Comparison of ENCODE assay signal across 11 cellular contexts in genomic region chr3:172692751-172693310, GRCh38. TPM values are rescaled to one million over a fixed set of nuclear protein-coding genes. Genes with fewer than 3 reads are reported as not detected.
DNase-seq lines count a peak whose midpoint lies in the region; ATAC-seq, FAIRE-seq and TF ChIP-seq lines count a peak whose summit lies in the region.
"Had no signal": no experiment of that assay in that cellular context is flagged by ENCODE, and none has a peak within 500 bp of the region (broad histone marks: within the 10 kb centered on the region; RNA-seq: fewer than 3 reads in every experiment).

No MANE protein-coding gene starts in this region.

- peaks cover 8% of the 10 kb centered on the region for H3K4me1 ChIP-seq in endothelial cell of umbilical vein (ENCODE audit: control insufficient read depth, extremely low read depth, insufficient read depth, low read length)

- CTCF ChIA-PET in endothelial cell of umbilical vein (lab: Charles Lee) = interaction anchor here (0.6 to 3.7 kb wide), 6 partner anchors 10 to 25 kb away, joined by 3 to 26 read pairs (median 6); partner anchors contain the start of gene NCEH1
- CTCF ChIA-PET in activated CD4-positive, alpha-beta memory T cell treated with anti-CD3 and anti-CD28 coated beads for 36 hours (lab: Charles Lee) = interaction anchor here (0.8 to 3.3 kb wide), 4 partner anchors 10 to 70 kb away, joined by 3 to 13 read pairs (median 4); no protein-coding TSS in a partner anchor

- peak; percentile 64 for FAIRE-seq in endothelial cell of umbilical vein (lab: Jason Lieb, UNC)

- no peak overlapping the region for H3K27ac Mint-ChIP-seq in activated CD4-positive, alpha-beta memory T cell treated with anti-CD3 and anti-CD28 coated beads for 36 hours

- H3K4me3 ChIP-seq in endothelial cell of umbilical vein (replicated peaks in 1 of 3; ENCODE audit: insufficient read depth in 1 of 3, low read depth in 1 of 3, low read length in 3 of 3) = no peak overlapping the region
- H3K4me3 ChIP-seq: cardiac muscle cell, upper lobe of left lung had no signal

- H4K20me1 ChIP-seq in endothelial cell of umbilical vein (replicated peaks; ENCODE audit: control insufficient read depth, extremely low read depth, insufficient read depth, low read length) = no peaks in the 10 kb centered on the region

- no peak overlapping the region for H3K27ac ChIP-seq in endothelial cell of umbilical vein (ENCODE audit: insufficient read depth, low read depth, low read length)
- H3K27ac ChIP-seq: cardiac muscle cell had no signal

- TF ChIP-seq CTCF in endothelial cell of umbilical vein (IDR thresholded peaks at IDR 0.05; ENCODE audit: extremely low read depth in 1 of 2, insufficient read depth in 1 of 2, low read depth in 1 of 2, low read length in 2 of 2) = no peak

- H3K9me3 ChIP-seq in endothelial cell of umbilical vein (replicated peaks; ENCODE audit: control insufficient read depth, insufficient read depth, low read length) = no peaks in the 10 kb centered on the region
- H3K9me3 ChIP-seq: upper lobe of left lung had no signal

- no peak for TF ChIP-seq POLR2A in endothelial cell of umbilical vein (IDR thresholded peaks at IDR 0.05; ENCODE audit: low read depth, low read length)

- no peaks in the 10 kb centered on the region for H3K9me1 ChIP-seq in endothelial cell of umbilical vein (replicated peaks; ENCODE audit: control insufficient read depth, extremely low read depth, insufficient read depth, low read length)

- BruUV-seq in endothelial cell of umbilical vein (replicated peaks; lab: Mats Ljungman, UMichigan) = no TSS peak

- H3K27me3 Mint-ChIP-seq in activated CD4-positive, alpha-beta memory T cell treated with anti-CD3 and anti-CD28 coated beads for 36 hours = no peaks in the 10 kb centered on the region

- intact Hi-C loops in endothelial cell of umbilical vein (cut with micrococcal nuclease) = no loop called here
- intact Hi-C loops in activated CD4-positive, alpha-beta memory T cell treated with anti-CD3 and anti-CD28 coated beads for 36 hours (cut with micrococcal nuclease) = no loop called here

- no peaks in the 10 kb centered on the region for H3K36me3 ChIP-seq in endothelial cell of umbilical vein (ENCODE audit: control insufficient read depth in 2 of 2, extremely low read depth in 1 of 2, insufficient read depth in 2 of 2, low read length in 2 of 2)
- H3K36me3 ChIP-seq: cardiac muscle cell, upper lobe of left lung had no signal

- no peak overlapping the region for H3K9ac ChIP-seq in endothelial cell of umbilical vein (replicated peaks; ENCODE audit: extremely low read depth, insufficient read depth, low read length)

- H3K27me3 ChIP-seq in endothelial cell of umbilical vein (ENCODE audit: control insufficient read depth in 2 of 2, insufficient read depth in 2 of 2, low read length in 2 of 2) = no peaks in the 10 kb centered on the region
- H3K27me3 ChIP-seq: cardiac muscle cell, upper lobe of left lung had no signal

- no peak overlapping the region for H3K4me3 Mint-ChIP-seq in activated CD4-positive, alpha-beta memory T cell treated with anti-CD3 and anti-CD28 coated beads for 36 hours

- H3K4me1 Mint-ChIP-seq in activated CD4-positive, alpha-beta memory T cell treated with anti-CD3 and anti-CD28 coated beads for 36 hours (ENCODE audit: low read depth) = peaks cover 8% of the 10 kb centered on the region

- DNase-seq in endothelial cell of umbilical vein (ENCODE audit: low read depth, low spot score) (no peak), DMS 273 treated with DMSO at 0.1 percent for 48 hours (lab: John Stamatoyannopoulos, UW) (no peak), NCI-H2107 treated with DMSO at 0.1 percent for 48 hours (lab: John Stamatoyannopoulos, UW; ENCODE audit: unreplicated experiment) (no peak), DMS 273 (lab: John Stamatoyannopoulos, UW; ENCODE audit: unreplicated experiment) (no peak)
- DNase-seq in activated CD4-positive, alpha-beta memory T cell treated with anti-CD3 and anti-CD28 coated beads for 36 hours = no peak
- DNase-seq: T-helper 9 cell, upper lobe of left lung had no signal

- ATAC-seq in GM18502 (IDR thresholded peaks at IDR 0.05; ENCODE audit: poor library complexity, unreplicated experiment) = peak; percentile 79
- ATAC-seq in GM21515 (IDR thresholded peaks at IDR 0.05; ENCODE audit: unreplicated experiment) = peak; percentile 85
- peak; percentile 87 for ATAC-seq in HG03565 (IDR thresholded peaks at IDR 0.05; ENCODE audit: unreplicated experiment)

- no peaks in the 10 kb centered on the region for H3K36me3 Mint-ChIP-seq in activated CD4-positive, alpha-beta memory T cell treated with anti-CD3 and anti-CD28 coated beads for 36 hours

- POLR2A ChIA-PET in endothelial cell of umbilical vein (lab: Charles Lee) = interaction anchor here (1.0 kb wide), 1 partner anchor 18 kb away, joined by 3 read pairs; the partner anchor contains the start of gene NCEH1
- POLR2A ChIA-PET in activated CD4-positive, alpha-beta memory T cell treated with anti-CD3 and anti-CD28 coated beads for 36 hours (lab: Charles Lee) = no interaction called here

- peak overlapping the region; percentile 39 for H2AFZ ChIP-seq in endothelial cell of umbilical vein (ENCODE audit: low read depth, low read length)

- dilution Hi-C loops in endothelial cell of umbilical vein (cut with MboI; ENCODE audit: extremely low pct_ligation_motif_present, low sequenced_read_pairs) = no loop called here

- peaks cover 62% of the 10 kb centered on the region for H3K79me2 ChIP-seq in endothelial cell of umbilical vein (ENCODE audit: control insufficient read depth, insufficient read depth, low read length)

- no peak overlapping the region for H3K4me2 ChIP-seq in endothelial cell of umbilical vein (ENCODE audit: insufficient read depth, low read length)

- H3K9me3 Mint-ChIP-seq in activated CD4-positive, alpha-beta memory T cell treated with anti-CD3 and anti-CD28 coated beads for 36 hours = no peaks in the 10 kb centered on the region

TF ChIP-seq in endothelial cell of umbilical vein, 7 proteins besides CTCF, POLR2A, EP300 and RAD21:
- no peak for TF ChIP-seq JUN (IDR thresholded peaks at IDR 0.05; ENCODE audit: borderline replicate concordance, insufficient read depth, insufficient read length, low read depth)
- TF ChIP-seq GATA2 (IDR thresholded peaks at IDR 0.05; ENCODE audit: insufficient read depth, insufficient read length, low read depth, low read length) = no peak
- TF ChIP-seq, protein P1, sequence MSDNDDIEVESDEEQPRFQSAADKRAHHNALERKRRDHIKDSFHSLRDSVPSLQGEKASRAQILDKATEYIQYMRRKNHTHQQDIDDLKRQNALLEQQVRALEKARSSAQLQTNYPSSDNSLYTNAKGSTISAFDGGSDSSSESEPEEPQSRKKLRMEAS (IDR thresholded peaks at IDR 0.05; ENCODE audit: insufficient read depth, insufficient read length) = no peak
- TF ChIP-seq FOS (IDR thresholded peaks at IDR 0.05; ENCODE audit: borderline replicate concordance, insufficient read depth, low read length) = no peak
- no peak for TF ChIP-seq MYC (IDR thresholded peaks at IDR 0.05; ENCODE audit: low read depth, low read length)
- no peak for TF ChIP-seq EZH2 (IDR thresholded peaks at IDR 0.05; ENCODE audit: borderline replicate concordance, low read depth, low read length, severe bottlenecking)
- TF ChIP-seq POLR2AphosphoS5 (IDR thresholded peaks at IDR 0.05; ENCODE audit: insufficient read depth, low read depth, low read length) = no peak
TF ChIP-seq in endothelial cell of umbilical vein: peak in this region for 0.

RNA-seq across cellular contexts. Expression of gene NCEH1, which starts 18.0 kb away (rescaled TPM):
- 20.3 and 20.5 TPM in 2 replicates for total RNA-seq in endothelial cell of umbilical vein
- polyA plus RNA-seq in endothelial cell of umbilical vein = 9.6 and 10.0 TPM in 2 replicates
- 9.1 and 11.1 TPM in 2 replicates for polyA plus RNA-seq in endothelial cell of umbilical vein (2011; cell fraction: cytosol; rRNA removed)
- 6.5 and 9.6 TPM in 2 replicates for polyA plus RNA-seq in endothelial cell of umbilical vein (2011; cell fraction: nucleus; rRNA removed)
- 17.8 and 30.8 TPM in 2 replicates for polyA plus RNA-seq in endothelial cell of umbilical vein (2012)
- polyA minus RNA-seq in endothelial cell of umbilical vein = 17.8 and 22.3 TPM in 2 replicates
- polyA minus RNA-seq in endothelial cell of umbilical vein (2011; cell fraction: cytosol; rRNA and poly(A)+ RNA removed) = 27.7 TPM
- polyA minus RNA-seq in endothelial cell of umbilical vein (2011; cell fraction: nucleus; rRNA and poly(A)+ RNA removed) = 9.4 and 14.1 TPM in 2 replicates
- total RNA-seq in activated CD4-positive, alpha-beta memory T cell treated with anti-CD3 and anti-CD28 coated beads for 36 hours = 1 to 10 TPM; 4.6 to 5.2 TPM

RNA-seq across cellular contexts. Expression of gene ECT2, which starts 57.7 kb away (rescaled TPM):
- total RNA-seq in endothelial cell of umbilical vein = 44.7 and 47.5 TPM in 2 replicates
- polyA plus RNA-seq in endothelial cell of umbilical vein = 7.2 and 10.3 TPM in 2 replicates
- 14.5 and 15.7 TPM in 2 replicates for polyA plus RNA-seq in endothelial cell of umbilical vein (2011; cell fraction: cytosol; rRNA removed)
- polyA plus RNA-seq in endothelial cell of umbilical vein (2011; cell fraction: nucleus; rRNA removed) = 27.8 and 42.4 TPM in 2 replicates
- 15.1 and 28.3 TPM in 2 replicates for polyA plus RNA-seq in endothelial cell of umbilical vein (2012)
- 18.8 and 24.8 TPM in 2 replicates for polyA minus RNA-seq in endothelial cell of umbilical vein
- polyA minus RNA-seq in endothelial cell of umbilical vein (2011; cell fraction: cytosol; rRNA and poly(A)+ RNA removed) = 73.0 TPM
- polyA minus RNA-seq in endothelial cell of umbilical vein (2011; cell fraction: nucleus; rRNA and poly(A)+ RNA removed) = 54.5 and 87.6 TPM in 2 replicates
- total RNA-seq in activated CD4-positive, alpha-beta memory T cell treated with anti-CD3 and anti-CD28 coated beads for 36 hours = 10 to 100 TPM; 48.2 to 52.8 TPM
